In the genomic region with DNA sequence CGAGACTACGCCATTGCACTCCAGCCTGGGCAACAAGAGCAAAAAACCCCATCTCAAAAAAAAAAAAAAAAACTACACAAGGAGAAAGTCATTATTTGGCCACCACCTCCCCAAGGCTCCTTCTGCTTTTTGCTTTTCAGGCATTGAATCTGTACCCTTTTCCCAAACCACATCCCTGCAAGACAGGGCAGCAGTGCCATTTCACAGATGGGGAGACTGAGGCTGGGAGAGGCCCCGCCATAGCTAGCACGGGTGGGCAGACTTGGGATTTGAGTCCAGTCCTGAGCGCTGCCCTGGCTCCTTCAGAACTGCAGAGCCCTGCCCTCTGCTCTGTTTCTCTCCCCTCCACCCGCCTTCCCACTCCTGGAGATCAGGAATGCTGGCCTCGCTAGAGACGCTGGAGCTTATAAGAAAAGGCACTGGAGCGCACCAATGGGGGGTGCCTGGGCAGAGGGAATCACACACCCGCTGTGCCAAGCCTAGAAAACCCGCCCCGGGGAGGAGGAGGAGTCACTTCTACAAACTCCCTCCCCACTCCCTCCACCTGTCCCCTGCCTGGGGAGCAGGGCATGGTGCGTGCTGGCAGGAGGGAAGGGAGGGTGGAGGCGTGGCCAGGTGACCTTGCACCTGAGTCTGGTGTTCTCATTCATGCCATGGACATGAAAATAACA, we compare ENCODE assay signal across 1 cellular context.
TF ChIP-seq lines count a peak whose summit lies in the region.

No MANE protein-coding gene starts in this region.

TF ChIP-seq in HepG2, 621 proteins besides CTCF, POLR2A, EP300 and RAD21:
- TF ChIP-seq, protein P1, sequence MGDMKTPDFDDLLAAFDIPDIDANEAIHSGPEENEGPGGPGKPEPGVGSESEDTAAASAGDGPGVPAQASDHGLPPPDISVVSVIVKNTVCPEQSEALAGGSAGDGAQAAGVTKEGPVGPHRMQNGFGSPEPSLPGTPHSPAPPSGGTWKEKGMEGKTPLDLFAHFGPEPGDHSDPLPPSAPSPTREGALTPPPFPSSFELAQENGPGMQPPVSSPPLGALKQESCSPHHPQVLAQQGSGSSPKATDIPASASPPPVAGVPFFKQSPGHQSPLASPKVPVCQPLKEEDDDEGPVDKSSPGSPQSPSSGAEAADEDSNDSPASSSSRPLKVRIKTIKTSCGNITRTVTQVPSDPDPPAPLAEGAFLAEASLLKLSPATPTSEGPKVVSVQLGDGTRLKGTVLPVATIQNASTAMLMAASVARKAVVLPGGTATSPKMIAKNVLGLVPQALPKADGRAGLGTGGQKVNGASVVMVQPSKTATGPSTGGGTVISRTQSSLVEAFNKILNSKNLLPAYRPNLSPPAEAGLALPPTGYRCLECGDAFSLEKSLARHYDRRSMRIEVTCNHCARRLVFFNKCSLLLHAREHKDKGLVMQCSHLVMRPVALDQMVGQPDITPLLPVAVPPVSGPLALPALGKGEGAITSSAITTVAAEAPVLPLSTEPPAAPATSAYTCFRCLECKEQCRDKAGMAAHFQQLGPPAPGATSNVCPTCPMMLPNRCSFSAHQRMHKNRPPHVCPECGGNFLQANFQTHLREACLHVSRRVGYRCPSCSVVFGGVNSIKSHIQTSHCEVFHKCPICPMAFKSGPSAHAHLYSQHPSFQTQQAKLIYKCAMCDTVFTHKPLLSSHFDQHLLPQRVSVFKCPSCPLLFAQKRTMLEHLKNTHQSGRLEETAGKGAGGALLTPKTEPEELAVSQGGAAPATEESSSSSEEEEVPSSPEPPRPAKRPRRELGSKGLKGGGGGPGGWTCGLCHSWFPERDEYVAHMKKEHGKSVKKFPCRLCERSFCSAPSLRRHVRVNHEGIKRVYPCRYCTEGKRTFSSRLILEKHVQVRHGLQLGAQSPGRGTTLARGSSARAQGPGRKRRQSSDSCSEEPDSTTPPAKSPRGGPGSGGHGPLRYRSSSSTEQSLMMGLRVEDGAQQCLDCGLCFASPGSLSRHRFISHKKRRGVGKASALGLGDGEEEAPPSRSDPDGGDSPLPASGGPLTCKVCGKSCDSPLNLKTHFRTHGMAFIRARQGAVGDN (CRISPR knock-in tag; IDR thresholded peaks at IDR 0.05): 0 out of 2 replicates have a peak, but pooled peaks have one; percentile 15
- TF ChIP-seq ZNF775 (CRISPR knock-in tag; IDR thresholded peaks at IDR 0.05; ENCODE audit: borderline replicate concordance) (no peak), ZSCAN9 (CRISPR knock-in tag; IDR thresholded peaks at IDR 0.05; ENCODE audit: borderline replicate concordance) (no peak), ZNF629 (CRISPR knock-in tag; conservative IDR thresholded peaks at IDR 0.05) (peak; percentile 85)
TF ChIP-seq in HepG2: peak in this region for 2.
